In the genomic region with DNA sequence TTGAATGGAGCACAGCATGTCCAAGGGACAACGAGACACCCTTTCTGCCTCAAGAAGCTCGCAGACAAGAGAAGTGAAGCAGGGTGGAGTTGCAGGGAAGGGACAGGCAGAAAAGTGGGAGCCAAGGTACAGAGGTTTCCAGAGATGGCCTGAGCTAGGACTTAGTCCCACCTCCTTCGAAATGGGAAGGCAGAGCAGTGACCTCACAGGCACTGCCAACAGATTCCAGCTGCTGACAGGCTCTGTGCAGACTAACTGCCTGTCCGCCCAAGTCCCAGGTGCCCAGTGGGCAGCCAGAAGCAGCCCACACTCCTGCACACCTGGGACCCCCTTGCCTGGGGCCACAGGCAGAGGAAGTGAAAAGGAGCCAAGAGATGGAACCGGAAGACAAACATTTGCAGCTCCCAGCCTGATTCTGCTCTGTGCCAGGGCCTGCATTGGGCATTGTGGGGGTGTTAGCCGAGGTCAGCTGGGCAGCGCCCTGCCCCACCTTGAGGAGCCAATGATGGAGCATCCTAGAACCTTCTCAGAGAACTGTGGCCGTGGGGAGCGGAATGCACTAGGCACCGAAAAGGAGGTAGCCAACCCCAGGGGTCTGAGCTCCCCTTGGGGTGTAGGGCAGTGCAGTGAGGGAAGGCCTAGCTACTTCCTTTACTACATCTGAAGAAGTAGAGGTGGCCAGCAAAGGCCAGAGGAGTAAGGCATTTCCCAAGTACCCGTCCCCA, we compare ENCODE assay signal across 1 cellular context.
TF ChIP-seq lines count a peak whose summit lies in the region.

No MANE protein-coding gene starts in this region.

TF ChIP-seq in GM23338, 12 proteins besides CTCF, POLR2A, EP300 and RAD21 (continued from another document):
- TF ChIP-seq, protein P1, sequence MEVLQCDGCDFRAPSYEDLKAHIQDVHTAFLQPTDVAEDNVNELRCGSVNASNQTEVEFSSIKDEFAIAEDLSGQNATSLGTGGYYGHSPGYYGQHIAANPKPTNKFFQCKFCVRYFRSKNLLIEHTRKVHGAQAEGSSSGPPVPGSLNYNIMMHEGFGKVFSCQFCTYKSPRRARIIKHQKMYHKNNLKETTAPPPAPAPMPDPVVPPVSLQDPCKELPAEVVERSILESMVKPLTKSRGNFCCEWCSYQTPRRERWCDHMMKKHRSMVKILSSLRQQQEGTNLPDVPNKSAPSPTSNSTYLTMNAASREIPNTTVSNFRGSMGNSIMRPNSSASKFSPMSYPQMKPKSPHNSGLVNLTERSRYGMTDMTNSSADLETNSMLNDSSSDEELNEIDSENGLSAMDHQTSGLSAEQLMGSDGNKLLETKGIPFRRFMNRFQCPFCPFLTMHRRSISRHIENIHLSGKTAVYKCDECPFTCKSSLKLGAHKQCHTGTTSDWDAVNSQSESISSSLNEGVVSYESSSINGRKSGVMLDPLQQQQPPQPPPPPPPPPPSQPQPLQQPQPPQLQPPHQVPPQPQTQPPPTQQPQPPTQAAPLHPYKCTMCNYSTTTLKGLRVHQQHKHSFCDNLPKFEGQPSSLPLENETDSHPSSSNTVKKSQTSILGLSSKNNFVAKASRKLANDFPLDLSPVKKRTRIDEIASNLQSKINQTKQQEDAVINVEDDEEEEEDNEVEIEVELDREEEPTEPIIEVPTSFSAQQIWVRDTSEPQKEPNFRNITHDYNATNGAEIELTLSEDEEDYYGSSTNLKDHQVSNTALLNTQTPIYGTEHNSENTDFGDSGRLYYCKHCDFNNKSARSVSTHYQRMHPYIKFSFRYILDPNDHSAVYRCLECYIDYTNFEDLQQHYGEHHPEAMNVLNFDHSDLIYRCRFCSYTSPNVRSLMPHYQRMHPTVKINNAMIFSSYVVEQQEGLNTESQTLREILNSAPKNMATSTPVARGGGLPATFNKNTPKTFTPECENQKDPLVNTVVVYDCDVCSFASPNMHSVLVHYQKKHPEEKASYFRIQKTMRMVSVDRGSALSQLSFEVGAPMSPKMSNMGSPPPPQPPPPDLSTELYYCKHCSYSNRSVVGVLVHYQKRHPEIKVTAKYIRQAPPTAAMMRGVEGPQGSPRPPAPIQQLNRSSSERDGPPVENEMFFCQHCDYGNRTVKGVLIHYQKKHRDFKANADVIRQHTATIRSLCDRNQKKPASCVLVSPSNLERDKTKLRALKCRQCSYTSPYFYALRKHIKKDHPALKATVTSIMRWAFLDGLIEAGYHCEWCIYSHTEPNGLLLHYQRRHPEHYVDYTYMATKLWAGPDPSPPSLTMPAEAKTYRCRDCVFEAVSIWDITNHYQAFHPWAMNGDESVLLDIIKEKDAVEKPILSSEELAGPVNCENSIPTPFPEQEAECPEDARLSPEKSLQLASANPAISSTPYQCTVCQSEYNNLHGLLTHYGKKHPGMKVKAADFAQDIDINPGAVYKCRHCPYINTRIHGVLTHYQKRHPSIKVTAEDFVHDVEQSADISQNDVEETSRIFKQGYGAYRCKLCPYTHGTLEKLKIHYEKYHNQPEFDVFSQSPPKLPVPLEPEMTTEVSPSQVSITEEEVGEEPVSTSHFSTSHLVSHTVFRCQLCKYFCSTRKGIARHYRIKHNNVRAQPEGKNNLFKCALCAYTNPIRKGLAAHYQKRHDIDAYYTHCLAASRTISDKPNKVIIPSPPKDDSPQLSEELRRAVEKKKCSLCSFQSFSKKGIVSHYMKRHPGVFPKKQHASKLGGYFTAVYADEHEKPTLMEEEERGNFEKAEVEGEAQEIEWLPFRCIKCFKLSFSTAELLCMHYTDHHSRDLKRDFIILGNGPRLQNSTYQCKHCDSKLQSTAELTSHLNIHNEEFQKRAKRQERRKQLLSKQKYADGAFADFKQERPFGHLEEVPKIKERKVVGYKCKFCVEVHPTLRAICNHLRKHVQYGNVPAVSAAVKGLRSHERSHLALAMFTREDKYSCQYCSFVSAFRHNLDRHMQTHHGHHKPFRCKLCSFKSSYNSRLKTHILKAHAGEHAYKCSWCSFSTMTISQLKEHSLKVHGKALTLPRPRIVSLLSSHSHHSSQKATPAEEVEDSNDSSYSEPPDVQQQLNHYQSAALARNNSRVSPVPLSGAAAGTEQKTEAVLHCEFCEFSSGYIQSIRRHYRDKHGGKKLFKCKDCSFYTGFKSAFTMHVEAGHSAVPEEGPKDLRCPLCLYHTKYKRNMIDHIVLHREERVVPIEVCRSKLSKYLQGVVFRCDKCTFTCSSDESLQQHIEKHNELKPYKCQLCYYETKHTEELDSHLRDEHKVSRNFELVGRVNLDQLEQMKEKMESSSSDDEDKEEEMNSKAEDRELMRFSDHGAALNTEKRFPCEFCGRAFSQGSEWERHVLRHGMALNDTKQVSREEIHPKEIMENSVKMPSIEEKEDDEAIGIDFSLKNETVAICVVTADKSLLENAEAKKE (CRISPR knock-in tag; IDR thresholded peaks at IDR 0.05) = no peak
- TF ChIP-seq CREB1 (CRISPR knock-in tag; IDR thresholded peaks at IDR 0.05; ENCODE audit: low read depth) = no peak
- TF ChIP-seq, protein P2, sequence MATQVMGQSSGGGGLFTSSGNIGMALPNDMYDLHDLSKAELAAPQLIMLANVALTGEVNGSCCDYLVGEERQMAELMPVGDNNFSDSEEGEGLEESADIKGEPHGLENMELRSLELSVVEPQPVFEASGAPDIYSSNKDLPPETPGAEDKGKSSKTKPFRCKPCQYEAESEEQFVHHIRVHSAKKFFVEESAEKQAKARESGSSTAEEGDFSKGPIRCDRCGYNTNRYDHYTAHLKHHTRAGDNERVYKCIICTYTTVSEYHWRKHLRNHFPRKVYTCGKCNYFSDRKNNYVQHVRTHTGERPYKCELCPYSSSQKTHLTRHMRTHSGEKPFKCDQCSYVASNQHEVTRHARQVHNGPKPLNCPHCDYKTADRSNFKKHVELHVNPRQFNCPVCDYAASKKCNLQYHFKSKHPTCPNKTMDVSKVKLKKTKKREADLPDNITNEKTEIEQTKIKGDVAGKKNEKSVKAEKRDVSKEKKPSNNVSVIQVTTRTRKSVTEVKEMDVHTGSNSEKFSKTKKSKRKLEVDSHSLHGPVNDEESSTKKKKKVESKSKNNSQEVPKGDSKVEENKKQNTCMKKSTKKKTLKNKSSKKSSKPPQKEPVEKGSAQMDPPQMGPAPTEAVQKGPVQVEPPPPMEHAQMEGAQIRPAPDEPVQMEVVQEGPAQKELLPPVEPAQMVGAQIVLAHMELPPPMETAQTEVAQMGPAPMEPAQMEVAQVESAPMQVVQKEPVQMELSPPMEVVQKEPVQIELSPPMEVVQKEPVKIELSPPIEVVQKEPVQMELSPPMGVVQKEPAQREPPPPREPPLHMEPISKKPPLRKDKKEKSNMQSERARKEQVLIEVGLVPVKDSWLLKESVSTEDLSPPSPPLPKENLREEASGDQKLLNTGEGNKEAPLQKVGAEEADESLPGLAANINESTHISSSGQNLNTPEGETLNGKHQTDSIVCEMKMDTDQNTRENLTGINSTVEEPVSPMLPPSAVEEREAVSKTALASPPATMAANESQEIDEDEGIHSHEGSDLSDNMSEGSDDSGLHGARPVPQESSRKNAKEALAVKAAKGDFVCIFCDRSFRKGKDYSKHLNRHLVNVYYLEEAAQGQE (IDR thresholded peaks at IDR 0.05; ENCODE audit: unreplicated experiment) = no peak
- no peak for TF ChIP-seq JUNB (IDR thresholded peaks at IDR 0.05; ENCODE audit: unreplicated experiment)
- no peak for TF ChIP-seq EZH2 (IDR thresholded peaks at IDR 0.05; ENCODE audit: low read depth, unreplicated experiment)
